18 cellular contexts compared by ENCODE assay signal in genomic region chr2:59806486-59806885, GRCh38.
DNase-seq lines count a peak whose midpoint lies in the region; ATAC-seq and TF ChIP-seq lines count a peak whose summit lies in the region.
"Had no signal": no experiment of that assay in that cellular context is flagged by ENCODE, and none has a peak within 500 bp of the region (broad histone marks: within the 10 kb centered on the region; RNA-seq: fewer than 3 reads in every experiment).

No MANE protein-coding gene starts in this region.

- H2AFZ ChIP-seq in neural progenitor cell (replicated peaks) = no peak overlapping the region
- H2AFZ ChIP-seq: GM23338 had no signal

- H3K4me1 ChIP-seq in neural progenitor cell = peaks cover 30% of the 10 kb centered on the region
- H3K4me1 ChIP-seq: BLaER1 had no signal

- no peak for ATAC-seq in HG02610 (IDR thresholded peaks at IDR 0.05; ENCODE audit: unreplicated experiment)
- ATAC-seq: CD8-positive, alpha-beta T cell; GM23338; HCT116; HepG2 had no signal

- H3K27ac Mint-ChIP-seq in neural progenitor cell = no peak overlapping the region
- H3K27ac Mint-ChIP-seq: CD8-positive, alpha-beta T cell; GM23338; T-helper 1 cell treated with Interleukin-12 subunit alpha and Interleukin-12 subunit beta and Interleukin-4 antibody, amounts not matched to agents 30 μg/mL and 1 μg/mL, for 36 hours had no signal

- H4K20me1 ChIP-seq in neural progenitor cell (ENCODE audit: low read depth) = no peaks in the 10 kb centered on the region
- H4K20me1 ChIP-seq: BLaER1 had no signal

- H3K27me3 ChIP-seq in neural progenitor cell = no peaks in the 10 kb centered on the region
- H3K27me3 ChIP-seq: BLaER1 had no signal

- H3K27ac ChIP-seq in neural progenitor cell = no peak overlapping the region
- H3K27ac ChIP-seq: BLaER1 had no signal

- H3K9ac ChIP-seq in neural progenitor cell = no peak overlapping the region
- H3K9ac ChIP-seq: BLaER1 had no signal

- H3K79me2 ChIP-seq in neural progenitor cell (ENCODE audit: low read depth) = no peaks in the 10 kb centered on the region

- peak overlapping the region; percentile 15 for H3K4me2 ChIP-seq in neural progenitor cell
- H3K4me2 ChIP-seq: BLaER1, GM23338 had no signal

- H3K4me1 Mint-ChIP-seq in neural progenitor cell = peaks cover 24% of the 10 kb centered on the region

- no peaks in the 10 kb centered on the region for H3K9me3 ChIP-seq in neural progenitor cell (ENCODE audit: low read depth)
- H3K9me3 ChIP-seq: BLaER1 had no signal

- no peak for TF ChIP-seq CTCF in neural progenitor cell (IDR thresholded peaks at IDR 0.05)

- H3F3A ChIP-seq in neural progenitor cell (ENCODE audit: low read depth) = peaks cover 7% of the 10 kb centered on the region

- no peaks in the 10 kb centered on the region for H3K36me3 Mint-ChIP-seq in neural progenitor cell
- H3K36me3 Mint-ChIP-seq: CD8-positive, alpha-beta T cell had no signal

- H3K27me3 Mint-ChIP-seq in neural progenitor cell (ENCODE audit: insufficient read depth, low read depth) = no peaks in the 10 kb centered on the region

- H3K4me3 ChIP-seq in neural progenitor cell = no peak overlapping the region
- H3K4me3 ChIP-seq: BLaER1, GM23338 had no signal

- no peaks in the 10 kb centered on the region for H3K9me3 Mint-ChIP-seq in neural progenitor cell
- H3K9me3 Mint-ChIP-seq: CD8-positive, alpha-beta T cell; T-helper 1 cell treated with Interleukin-12 subunit alpha and Interleukin-12 subunit beta and Interleukin-4 antibody, amounts not matched to agents 30 μg/mL and 1 μg/mL, for 36 hours had no signal

- DNase-seq in NCI-H2171 treated with DMSO at 0.1 percent for 48 hours (lab: John Stamatoyannopoulos, UW) (peak; percentile 14), NCI-H2171 (lab: John Stamatoyannopoulos, UW) (no peak), NCI-H1105 treated with DMSO at 0.1 percent for 48 hours (lab: John Stamatoyannopoulos, UW) (peak; percentile 59), NCI-H774 (lab: John Stamatoyannopoulos, UW) (peak; percentile 39), neural progenitor cell (ENCODE audit: low spot score) (no peak), hepatic stellate cell (ENCODE audit: low spot score) (no peak), UCSD-AML1 (lab: John Stamatoyannopoulos, UW; ENCODE audit: unreplicated experiment) (no peak)
- DNase-seq: CD8-positive, alpha-beta T cell; GDM1; KG1; NCI-H226; SHP77 had no signal

- H3K36me3 ChIP-seq in neural progenitor cell = no peaks in the 10 kb centered on the region
- H3K36me3 ChIP-seq: BLaER1 had no signal

- H3K4me3 Mint-ChIP-seq in neural progenitor cell = no peak overlapping the region
- H3K4me3 Mint-ChIP-seq: CD8-positive, alpha-beta T cell; GM23338; T-helper 1 cell treated with Interleukin-12 subunit alpha and Interleukin-12 subunit beta and Interleukin-4 antibody, amounts not matched to agents 30 μg/mL and 1 μg/mL, for 36 hours had no signal

Comparison
In these comparisons a context has a peak if more than half of its experiments do, and no peak if none do; other contexts are left out.
1. DNase-seq: peak in NCI-H2171 treated with DMSO at 0.1 percent for 48 hours (single experiment), NCI-H1105 treated with DMSO at 0.1 percent for 48 hours (single experiment) and NCI-H774 (single experiment); none in NCI-H2171 (single experiment), neural progenitor cell (single experiment), hepatic stellate cell (single experiment) and UCSD-AML1 (single experiment).